Comparison of ENCODE assay signal across 18 cellular contexts in the genomic region with DNA sequence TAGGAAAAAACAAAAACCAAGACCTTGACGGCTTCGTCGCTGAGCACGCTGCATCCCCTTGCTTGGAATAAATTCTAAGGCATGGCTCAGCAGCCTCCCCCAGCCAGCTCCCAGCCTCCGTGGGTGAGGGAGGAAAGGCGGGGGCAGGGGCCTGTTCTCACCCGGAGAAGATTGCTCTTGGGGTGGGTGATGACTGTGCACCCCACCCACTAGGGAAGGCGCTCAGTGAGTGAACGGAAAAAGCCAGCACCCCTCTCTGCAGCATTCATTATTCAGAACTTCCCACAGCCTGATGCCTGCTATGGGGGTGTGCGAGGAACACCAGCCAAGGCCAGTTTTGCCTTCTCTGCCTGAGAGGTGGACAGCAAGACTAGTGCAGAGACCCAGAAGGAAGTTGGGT. TPM values are rescaled to one million over a fixed set of nuclear protein-coding genes. Genes with fewer than 3 reads are reported as not detected.
DNase-seq lines count a peak whose midpoint lies in the region; TF ChIP-seq lines count a peak whose summit lies in the region.
"Had no signal": no experiment of that assay in that cellular context is flagged by ENCODE, and none has a peak within 500 bp of the region (broad histone marks: within the 10 kb centered on the region; RNA-seq: fewer than 3 reads in every experiment).

No MANE protein-coding gene starts in this region.

- H3K4me1 ChIP-seq in right atrium auricular region = no peaks in the 10 kb centered on the region

- no peaks in the 10 kb centered on the region for H3K36me3 ChIP-seq in right atrium auricular region
- H3K36me3 ChIP-seq: BLaER1 had no signal

- H3K4me3 ChIP-seq in right atrium auricular region = no peak overlapping the region
- H3K4me3 ChIP-seq: A549, BLaER1, GM12878 had no signal

- TF ChIP-seq CTCF in right atrium auricular region (IDR thresholded peaks at IDR 0.05) = no peak

- H3K27me3 ChIP-seq in right atrium auricular region = no peaks in the 10 kb centered on the region
- H3K27me3 ChIP-seq: BLaER1 had no signal

- DNase-seq in Ammon's horn (ENCODE audit: low spot score) (peak; percentile 38), head of caudate nucleus (peak; percentile 49 to 94 (median 82)), posterior cingulate gyrus (peak in 6 of 10 donors; percentile 46 to 94 (median 70)), superior temporal gyrus (ENCODE audit: extremely low spot score) (peak; percentile 26), NOMO-1 (lab: John Stamatoyannopoulos, UW; ENCODE audit: unreplicated experiment in 2 of 2) (no peak), cortex of kidney (lab: John Stamatoyannopoulos, UW) (no peak), right atrium auricular region (ENCODE audit: low spot score) (no peak)
- DNase-seq: AML-193; Calu3; CD8-positive, alpha-beta T cell; DMS79 treated with DMSO at 0.1 percent for 48 hours; GF-D8; H9 had no signal

- no peak overlapping the region for H3K27ac ChIP-seq in right atrium auricular region
- H3K27ac ChIP-seq: 22Rv1, BLaER1, HL-60 had no signal

- peaks cover 0 to 5% of the 10 kb centered on the region in 2 donors for H3K9me3 ChIP-seq in right atrium auricular region
- H3K9me3 ChIP-seq: BLaER1 had no signal

- intact Hi-C loops in head of caudate nucleus (cut with DNase I) = no loop called here
- intact Hi-C loops in posterior cingulate gyrus (cut with DNase I) = loop anchor here (10.0 kb wide), 1 partner anchor 1651 kb away; no protein-coding TSS in a partner anchor

RNA-seq across cellular contexts. Expression of a gene that starts 19.3 kb away (rescaled TPM):
- 1 to 10 TPM; 1.5 to 4.5 TPM for total RNA-seq in right atrium auricular region
- total RNA-seq: Calu3; CD8-positive, alpha-beta T cell; GM12878 had no signal

Comparison
In these comparisons a context has a peak if more than half of its experiments do, and no peak if none do; other contexts are left out.
1. DNase-seq: peak in Ammon's horn (single experiment), head of caudate nucleus (42 of 42), posterior cingulate gyrus (6 of 10) and superior temporal gyrus (single experiment); none in NOMO-1 (0 of 2), cortex of kidney (single experiment) and right atrium auricular region (single experiment).